27 cellular contexts compared by ENCODE assay signal in the genomic region with DNA sequence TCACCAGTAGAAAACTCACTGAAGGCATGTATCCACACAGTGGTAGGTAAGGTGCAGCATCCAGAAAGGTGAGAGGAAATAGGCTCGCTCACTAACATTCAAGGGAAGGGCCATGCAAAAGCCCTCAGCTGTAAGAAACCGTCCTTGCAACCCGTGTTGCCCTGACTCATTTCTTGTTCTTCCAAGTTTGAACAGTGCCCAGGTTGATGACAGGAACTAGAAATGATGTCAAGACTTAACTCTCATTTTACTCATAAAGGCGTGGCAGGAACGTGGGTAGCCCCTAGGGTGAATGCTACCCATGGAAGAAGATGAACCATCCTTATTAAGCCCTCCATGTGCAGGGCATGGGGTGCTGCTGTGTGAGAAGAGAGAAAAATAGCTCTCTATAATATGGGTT.
DNase-seq lines count a peak whose midpoint lies in the region; ATAC-seq and TF ChIP-seq lines count a peak whose summit lies in the region.
"Had no signal": no experiment of that assay in that cellular context is flagged by ENCODE, and none has a peak within 500 bp of the region (broad histone marks: within the 10 kb centered on the region; RNA-seq: fewer than 3 reads in every experiment).

No MANE protein-coding gene starts in this region.

- H3K36me3 Mint-ChIP-seq in MCF 10A (ENCODE audit: insufficient read depth, unreplicated experiment): no peaks in the 10 kb centered on the region
- H3K36me3 Mint-ChIP-seq in stimulated activated memory B cell treated with anti-CD40 and anti-IgM and Interleukin-4, amounts not matched to agents 10 μg/mL and 1 μg/mL and 100 μg/mL, for 72 hours: peaks cover 6% of the 10 kb centered on the region
- H3K36me3 Mint-ChIP-seq: mesothelial cell of epicardium, type B pancreatic cell had no signal

- no peak overlapping the region for H3K4me3 Mint-ChIP-seq in MCF 10A (ENCODE audit: unreplicated experiment)
- H3K4me3 Mint-ChIP-seq in stimulated activated memory B cell treated with anti-CD40 and anti-IgM and Interleukin-4, amounts not matched to agents 10 μg/mL and 1 μg/mL and 100 μg/mL, for 72 hours: no peak overlapping the region
- H3K4me3 Mint-ChIP-seq: central memory CD8-positive, alpha-beta T cell; dendritic cell treated with granulocyte-macrophage colony-stimulating factor and Interleukin-4, amounts not matched to agents 40 ng/mL and 50 ng/mL, for 4 days; IgD-negative memory B cell; mesothelial cell of epicardium; type B pancreatic cell had no signal

- no peak for TF ChIP-seq POLR2A in breast epithelium (IDR thresholded peaks at IDR 0.05)

- H3K4me1 Mint-ChIP-seq in MCF 10A (ENCODE audit: insufficient read depth, unreplicated experiment): peaks cover 9% of the 10 kb centered on the region
- H3K4me1 Mint-ChIP-seq in stimulated activated memory B cell treated with anti-CD40 and anti-IgM and Interleukin-4, amounts not matched to agents 10 μg/mL and 1 μg/mL and 100 μg/mL, for 72 hours: peaks cover 25% of the 10 kb centered on the region
- H3K4me1 Mint-ChIP-seq: central memory CD8-positive, alpha-beta T cell had no signal

- peak; percentile 43 for DNase-seq in MCF 10A (ENCODE audit: unreplicated experiment)
- DNase-seq in breast epithelium (ENCODE audit: low spot score in 2 of 2): no peak
- peak; percentile 49 for DNase-seq in RWPE1 (ENCODE audit: low spot score)
- DNase-seq in epithelial cell of prostate (ENCODE audit: low read depth, low spot score): peak; percentile 89
- DNase-seq in Right ventricle myocardium superior: no peak
- DNase-seq: activated CD4-positive, CD25-positive, alpha-beta regulatory T cell treated with anti-CD3 and anti-CD28 coated beads, Interleukin-2, amount 50 U/mL, for 72 hours; DMS53; GF-D8; left ventricle myocardium superior; naive B cell; NCI-H1092; NCI-H1694 treated with DMSO at 0.1 percent for 48 hours; NCI-H2171 treated with DMSO at 0.1 percent for 48 hours; NCI-H510A treated with DMSO at 0.1 percent for 48 hours; substantia nigra had no signal

- no peaks in the 10 kb centered on the region for H3K9me3 ChIP-seq in breast epithelium
- H3K9me3 ChIP-seq: prostate gland had no signal

- no peaks in the 10 kb centered on the region for H3K27me3 ChIP-seq in breast epithelium
- H3K27me3 ChIP-seq: BLaER1 treated with 17β-estradiol and CSF1 and Interleukin-3, amounts not matched to agents 10 nM and 100 nM; SJSA1 had no signal

- H3K36me3 ChIP-seq in breast epithelium: no peaks in the 10 kb centered on the region
- H3K36me3 ChIP-seq: BLaER1 treated with 17β-estradiol and CSF1 and Interleukin-3, amounts not matched to agents 10 nM and 100 nM; HAP-1; prostate gland; SJSA1 had no signal

- CTCF ChIA-PET in MCF 10A (lab: Yijun Ruan, JAX): no interaction called here
- CTCF ChIA-PET in RWPE1 (lab: Yijun Ruan, JAX): no interaction called here

- TF ChIP-seq CTCF in MCF 10A (IDR thresholded peaks at IDR 0.05; ENCODE audit: unreplicated experiment): no peak
- no peak for TF ChIP-seq CTCF in breast epithelium (IDR thresholded peaks at IDR 0.05)
- TF ChIP-seq CTCF in RWPE1 (conservative IDR thresholded peaks at IDR 0.05; ENCODE audit: low read depth): no peak

- H3K27me3 Mint-ChIP-seq in MCF 10A (ENCODE audit: insufficient read depth, unreplicated experiment): no peaks in the 10 kb centered on the region
- no peaks in the 10 kb centered on the region for H3K27me3 Mint-ChIP-seq in stimulated activated memory B cell treated with anti-CD40 and anti-IgM and Interleukin-4, amounts not matched to agents 10 μg/mL and 1 μg/mL and 100 μg/mL, for 72 hours
- H3K27me3 Mint-ChIP-seq: dendritic cell treated with granulocyte-macrophage colony-stimulating factor and Interleukin-4, amounts not matched to agents 40 ng/mL and 50 ng/mL, for 4 days; IgD-negative memory B cell; naive B cell had no signal

- ATAC-seq in stimulated activated memory B cell treated with anti-CD40 and anti-IgM and Interleukin-4, amounts not matched to agents 10 μg/mL and 1 μg/mL and 100 μg/mL, for 72 hours: peak; percentile 60
- ATAC-seq in HG03159 (IDR thresholded peaks at IDR 0.05; ENCODE audit: unreplicated experiment): no peak
- no peak for ATAC-seq in Right ventricle myocardium superior (ENCODE audit: poor library complexity)
- ATAC-seq: Panc1 had no signal

- no peaks in the 10 kb centered on the region for H3K4me1 ChIP-seq in breast epithelium
- H3K4me1 ChIP-seq: HAP-1, prostate gland, SJSA1 had no signal

- H3K27ac ChIP-seq in breast epithelium: no peak overlapping the region
- H3K27ac ChIP-seq in RWPE1: no peak overlapping the region
- H3K27ac ChIP-seq in epithelial cell of prostate: peak overlapping the region; percentile 58
- H3K27ac ChIP-seq: BLaER1 treated with 17β-estradiol and CSF1 and Interleukin-3, amounts not matched to agents 10 nM and 100 nM; prostate gland; SJSA1 had no signal

- POLR2A ChIA-PET in MCF 10A (lab: Yijun Ruan, JAX) (no interaction called here), RWPE1 (lab: Yijun Ruan, JAX; ENCODE audit: low non-redundant PET) (no interaction called here)

- no TSS peak for BruUV-seq in MCF 10A (replicated peaks; lab: Mats Ljungman, UMichigan)

- H3K9me3 Mint-ChIP-seq in MCF 10A (ENCODE audit: unreplicated experiment): no peaks in the 10 kb centered on the region
- no peaks in the 10 kb centered on the region for H3K9me3 Mint-ChIP-seq in stimulated activated memory B cell treated with anti-CD40 and anti-IgM and Interleukin-4, amounts not matched to agents 10 μg/mL and 1 μg/mL and 100 μg/mL, for 72 hours
- H3K9me3 Mint-ChIP-seq: central memory CD8-positive, alpha-beta T cell; dendritic cell treated with granulocyte-macrophage colony-stimulating factor and Interleukin-4, amounts not matched to agents 40 ng/mL and 50 ng/mL, for 4 days had no signal

- no peak overlapping the region for H3K27ac Mint-ChIP-seq in MCF 10A (ENCODE audit: low read depth, unreplicated experiment)
- peak overlapping the region; percentile 18 for H3K27ac Mint-ChIP-seq in stimulated activated memory B cell treated with anti-CD40 and anti-IgM and Interleukin-4, amounts not matched to agents 10 μg/mL and 1 μg/mL and 100 μg/mL, for 72 hours
- H3K27ac Mint-ChIP-seq: dendritic cell treated with granulocyte-macrophage colony-stimulating factor and Interleukin-4, amounts not matched to agents 40 ng/mL and 50 ng/mL, for 4 days; IgD-negative memory B cell; mesothelial cell of epicardium; type B pancreatic cell had no signal

- intact Hi-C loops in MCF 10A (cut with micrococcal nuclease): no loop called here
- intact Hi-C loops in breast epithelium (cut with DNase I; ENCODE audit: low total_unique reads): no loop called here
- intact Hi-C loops in Right ventricle myocardium superior (cut with DNase I): no loop called here

- no peak overlapping the region for H3K4me3 ChIP-seq in breast epithelium
- H3K4me3 ChIP-seq: BLaER1 treated with 17β-estradiol and CSF1 and Interleukin-3, amounts not matched to agents 10 nM and 100 nM; HAP-1; prostate gland; SJSA1 had no signal

Comparison
In these comparisons a context has a peak if more than half of its experiments do, and no peak if none do; other contexts are left out.
1. DNase-seq: peak in MCF 10A (single experiment), RWPE1 (single experiment) and epithelial cell of prostate (single experiment); none in breast epithelium (0 of 2) and Right ventricle myocardium superior (single experiment).